In genomic region chr2:47525167-47525566, GRCh38 we compare ENCODE assay signal across 28 cellular contexts. TPM values are rescaled to one million over a fixed set of nuclear protein-coding genes. Genes with fewer than 3 reads are reported as not detected.
"Had no signal": no experiment of that assay in that cellular context is flagged by ENCODE, and none has a peak within 500 bp of the region (broad histone marks: within the 10 kb centered on the region; RNA-seq: fewer than 3 reads in every experiment).

No MANE protein-coding gene starts in this region.

- H3K4me3 ChIP-seq: colonic mucosa, gastrocnemius medialis, lung, mucosa of descending colon, neural progenitor cell, psoas muscle, skin epidermis, spleen, testis, tibial artery had no signal

- H3K9me3 ChIP-seq: colonic mucosa, gastrocnemius medialis, mucosa of descending colon, psoas muscle, spleen, testis, tibial artery had no signal

- H3K27me3 ChIP-seq: colonic mucosa, gastrocnemius medialis, neural progenitor cell, testis had no signal

- H3K36me3 ChIP-seq: colonic mucosa, gastrocnemius medialis, neural progenitor cell, spleen, tibial artery had no signal

- H2AFZ ChIP-seq: neural progenitor cell had no signal

- H3K4me2 ChIP-seq: neural progenitor cell had no signal

- DNase-seq: colonic mucosa; effector CD8-positive, alpha-beta T cell; endodermal cell; foreskin fibroblast; gastrocnemius medialis; head of caudate nucleus; kidney; mucosa of descending colon; naive B cell; nucleus accumbens; psoas muscle; right cardiac atrium; spleen; stimulated activated CD4-positive, alpha-beta T cell treated with anti-CD3 and anti-CD28 coated beads, Interleukin-4, amount 100 ng/mL, for 4 hours; stimulated activated naive CD8-positive, alpha-beta T cell treated with anti-CD3 and anti-CD28 coated beads, Interleukin-15, Interleukin-2, amounts not matched to agents 100 U/mL and 50 U/mL, for 24 hours; substantia nigra; testis; tibial artery had no signal

- H3K27ac ChIP-seq: colonic mucosa, epithelial cell of prostate, gastrocnemius medialis, neural progenitor cell, psoas muscle, skin epidermis, spleen, testis, tibial artery had no signal

- ATAC-seq: esophagus mucosa; gastrocnemius medialis; left lobe of liver; mucosa of descending colon; natural killer cell treated with Interleukin-12 subunit alpha and Interleukin-12 subunit beta and Interleukin-15 and Interleukin-18, amount 100 ng/mL, for 72 hours; psoas muscle; right cardiac atrium; stimulated activated memory B cell treated with anti-CD40 and anti-IgM and Interleukin-4, amounts not matched to agents 10 μg/mL and 1 μg/mL and 100 μg/mL, for 72 hours; stimulated activated naive CD8-positive, alpha-beta T cell treated with anti-CD3 and anti-CD28 coated beads, Interleukin-15, Interleukin-2, amounts not matched to agents 100 U/mL and 50 U/mL, for 24 hours had no signal

- H3K9ac ChIP-seq: neural progenitor cell had no signal

RNA-seq across cellular contexts. Expression of gene KCNK12, which starts 45.6 kb away (rescaled TPM):
- total RNA-seq: esophagus mucosa, gastrocnemius medialis, left lobe of liver, liver, osteocyte, psoas muscle, right cardiac atrium had no signal
- polyA plus RNA-seq: liver had no signal
